Comparison of ENCODE assay signal across 28 cellular contexts in genomic region chr6:115356371-115356770, GRCh38.
"Had no signal": no experiment of that assay in that cellular context is flagged by ENCODE, and none has a peak within 500 bp of the region (broad histone marks: within the 10 kb centered on the region; RNA-seq: fewer than 3 reads in every experiment).

No MANE protein-coding gene starts in this region.

- H3K27me3 Mint-ChIP-seq: dendritic cell treated with granulocyte-macrophage colony-stimulating factor and Interleukin-4, amounts not matched to agents 40 ng/mL and 50 ng/mL, for 4 days; effector memory CD8-positive, alpha-beta T cell; naive B cell had no signal

- H3K4me3 Mint-ChIP-seq: dendritic cell treated with granulocyte-macrophage colony-stimulating factor and Interleukin-4, amounts not matched to agents 40 ng/mL and 50 ng/mL, for 4 days; effector memory CD8-positive, alpha-beta T cell; endodermal cell; mesothelial cell of epicardium; naive B cell had no signal

- H3K36me3 Mint-ChIP-seq: mesothelial cell of epicardium, naive B cell had no signal

- H3K4me1 ChIP-seq: colonic mucosa, esophagus squamous epithelium, gastrocnemius medialis, heart right ventricle, left lung, lower lobe of right lung had no signal

- H3K4me1 Mint-ChIP-seq: naive B cell had no signal

- ATAC-seq: effector memory CD8-positive, alpha-beta T cell; esophagus mucosa; gastrocnemius medialis; heart right ventricle; left cardiac atrium; left lung; left ventricle myocardium superior; lower lobe of right lung; mucosa of descending colon had no signal

- H3K27ac ChIP-seq: colonic mucosa, epithelial cell of prostate, esophagus squamous epithelium, gastrocnemius medialis, heart right ventricle, left lung, lower lobe of right lung had no signal

- FAIRE-seq: endometrium, islet of Langerhans, keratinocyte had no signal

- H3K9me3 ChIP-seq: colonic mucosa, esophagus squamous epithelium, gastrocnemius medialis, left lung, lower lobe of right lung had no signal

- H3K4me3 ChIP-seq: colonic mucosa, esophagus squamous epithelium, gastrocnemius medialis, heart right ventricle, left lung, lower lobe of right lung, mucosa of descending colon had no signal

- H3K27ac Mint-ChIP-seq: dendritic cell treated with granulocyte-macrophage colony-stimulating factor and Interleukin-4, amounts not matched to agents 40 ng/mL and 50 ng/mL, for 4 days; effector memory CD8-positive, alpha-beta T cell; endodermal cell; mesothelial cell of epicardium; naive B cell had no signal

- DNase-seq: colonic mucosa; cortex of kidney; effector CD8-positive, alpha-beta T cell; effector memory CD8-positive, alpha-beta T cell; endodermal cell; erythroblast; esophagus squamous epithelium; foreskin fibroblast; foreskin melanocyte; gastrocnemius medialis; glutamatergic neuron; head of caudate nucleus; heart right ventricle; hippocampal formation; left cardiac atrium; left lung; left ventricle myocardium superior; lower lobe of right lung; mesenchymal stem cell; mucosa of descending colon; naive B cell had no signal

- H3K9me3 Mint-ChIP-seq: endodermal cell had no signal

- H3K27me3 ChIP-seq: colonic mucosa, esophagus squamous epithelium, gastrocnemius medialis, heart right ventricle, left lung had no signal

- H3K36me3 ChIP-seq: colonic mucosa, esophagus squamous epithelium, gastrocnemius medialis, heart right ventricle, left lung, lower lobe of right lung had no signal
